In genomic region chr14:33792387-33793368, GRCh38 we compare ENCODE assay signal across 8 cellular contexts.
DNase-seq lines count a peak whose midpoint lies in the region; ATAC-seq and TF ChIP-seq lines count a peak whose summit lies in the region.

No MANE protein-coding gene starts in this region.

- H3K36me3 ChIP-seq in neural progenitor cell, result no peaks in the 10 kb centered on the region
- peaks cover 0 to 2% of the 10 kb centered on the region in 2 donors for H3K36me3 ChIP-seq in stomach smooth muscle (ENCODE audit: control insufficient read depth in 2 of 2, insufficient read depth in 2 of 2, low read length in 2 of 2)

- no peaks in the 10 kb centered on the region for H3F3A ChIP-seq in neural progenitor cell (ENCODE audit: low read depth)

- no peaks in the 10 kb centered on the region for H3K79me2 ChIP-seq in neural progenitor cell (ENCODE audit: low read depth)

- H2AFZ ChIP-seq in neural progenitor cell (replicated peaks), result peak overlapping the region; percentile 7

- no peak overlapping the region for H3K4me3 ChIP-seq in neural progenitor cell
- peak overlapping the region; percentile 65 to 70 for H3K4me3 ChIP-seq in stomach smooth muscle (ENCODE audit: low read length in 2 of 2)

- no peaks in the 10 kb centered on the region for H4K20me1 ChIP-seq in neural progenitor cell (ENCODE audit: low read depth)

- H3K9me3 ChIP-seq in neural progenitor cell (ENCODE audit: low read depth) (no peaks in the 10 kb centered on the region), stomach smooth muscle (ENCODE audit: control insufficient read depth in 2 of 2, low read length in 2 of 2) (no peaks in the 10 kb centered on the region)

- H3K4me1 ChIP-seq in neural progenitor cell (peaks cover 28% of the 10 kb centered on the region), stomach smooth muscle (ENCODE audit: control insufficient read depth, insufficient read depth, low read length) (peaks cover 8% of the 10 kb centered on the region)

- H3K9ac ChIP-seq in neural progenitor cell (no peak overlapping the region), stomach smooth muscle (ENCODE audit: low read length in 2 of 2) (peak overlapping the region; percentile 47 to 64)

- H3K27ac Mint-ChIP-seq in neural progenitor cell, result no peak overlapping the region

- peak; percentile 97 for TF ChIP-seq CTCF in neural progenitor cell (IDR thresholded peaks at IDR 0.05)

- H3K4me2 ChIP-seq in neural progenitor cell, result peak overlapping the region; percentile 27

- peaks cover 10% of the 10 kb centered on the region for H3K27me3 Mint-ChIP-seq in neural progenitor cell (ENCODE audit: insufficient read depth, low read depth)

- peak overlapping the region; percentile 39 for H3K4me3 Mint-ChIP-seq in neural progenitor cell

- H3K36me3 Mint-ChIP-seq in neural progenitor cell, result peaks cover 12% of the 10 kb centered on the region

- peaks cover 5% of the 10 kb centered on the region for H3K9me3 Mint-ChIP-seq in neural progenitor cell

- peak; percentile 62 for ATAC-seq in GM21360 (IDR thresholded peaks at IDR 0.05; ENCODE audit: unreplicated experiment)

- H3K4me1 Mint-ChIP-seq in neural progenitor cell, result peaks cover 38% of the 10 kb centered on the region

- peak; percentile 63 for DNase-seq in CD1c-positive myeloid dendritic cell (ENCODE audit: extremely low spot score)
- DNase-seq in LHCN-M2 (ENCODE audit: low read depth), result peak; percentile 55
- DNase-seq in RPMI7951 (ENCODE audit: low read depth), result peak; percentile 65
- peak; percentile 43 for DNase-seq in activated T-helper 9 cell treated with anti-CD3 and anti-CD28 coated beads, Interleukin-2, amount 50 U/mL, for 16 hours (ENCODE audit: low read depth)
- peak; percentile 71 for DNase-seq in fibroblast of the conjunctiva (ENCODE audit: low read depth)
- peak; percentile 88 for DNase-seq in neural progenitor cell (ENCODE audit: low spot score)

- H3K27ac ChIP-seq in neural progenitor cell (no peak overlapping the region), stomach smooth muscle (ENCODE audit: low read length) (peak overlapping the region; percentile 53)

- H3K27me3 ChIP-seq in neural progenitor cell (peaks cover 7% of the 10 kb centered on the region), stomach smooth muscle (ENCODE audit: control insufficient read depth in 1 of 2, insufficient read depth in 2 of 2, low read length in 2 of 2) (no peaks in the 10 kb centered on the region)
